Comparison of ENCODE assay signal across 1 cellular context in the genomic region with DNA sequence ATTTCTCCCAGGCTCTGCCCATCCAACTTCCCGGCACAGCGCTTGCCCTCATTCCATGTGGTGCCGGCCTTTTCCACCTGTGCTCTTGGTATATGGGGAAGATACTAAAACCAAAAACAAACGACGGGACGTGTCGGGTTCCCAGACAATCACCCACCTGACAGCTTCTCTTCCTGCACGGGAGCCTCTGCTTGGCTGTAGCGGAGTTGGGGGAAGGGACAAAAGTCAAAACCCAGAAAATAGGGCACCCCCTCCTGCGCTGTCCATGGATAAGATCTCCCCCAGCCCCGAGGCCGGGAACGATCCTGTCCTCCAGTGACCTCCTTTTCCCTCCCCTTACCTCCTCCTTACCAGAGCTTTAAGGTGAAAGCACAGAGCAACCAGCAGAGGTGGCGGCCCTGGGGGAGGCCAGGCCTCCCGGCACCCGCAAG.
TF ChIP-seq lines count a peak whose summit lies in the region.

No MANE protein-coding gene starts in this region.

TF ChIP-seq in HepG2, 621 proteins besides CTCF, POLR2A, EP300 and RAD21 (continued from another document):
- TF ChIP-seq, protein P1, sequence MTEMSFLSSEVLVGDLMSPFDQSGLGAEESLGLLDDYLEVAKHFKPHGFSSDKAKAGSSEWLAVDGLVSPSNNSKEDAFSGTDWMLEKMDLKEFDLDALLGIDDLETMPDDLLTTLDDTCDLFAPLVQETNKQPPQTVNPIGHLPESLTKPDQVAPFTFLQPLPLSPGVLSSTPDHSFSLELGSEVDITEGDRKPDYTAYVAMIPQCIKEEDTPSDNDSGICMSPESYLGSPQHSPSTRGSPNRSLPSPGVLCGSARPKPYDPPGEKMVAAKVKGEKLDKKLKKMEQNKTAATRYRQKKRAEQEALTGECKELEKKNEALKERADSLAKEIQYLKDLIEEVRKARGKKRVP (CRISPR knock-in tag; IDR thresholded peaks at IDR 0.05) = no peak
- TF ChIP-seq ZBTB7A (CRISPR knock-in tag; IDR thresholded peaks at IDR 0.05) = peak; percentile 69; the same call in 1 of the 2 replicates
- TF ChIP-seq, protein P2, sequence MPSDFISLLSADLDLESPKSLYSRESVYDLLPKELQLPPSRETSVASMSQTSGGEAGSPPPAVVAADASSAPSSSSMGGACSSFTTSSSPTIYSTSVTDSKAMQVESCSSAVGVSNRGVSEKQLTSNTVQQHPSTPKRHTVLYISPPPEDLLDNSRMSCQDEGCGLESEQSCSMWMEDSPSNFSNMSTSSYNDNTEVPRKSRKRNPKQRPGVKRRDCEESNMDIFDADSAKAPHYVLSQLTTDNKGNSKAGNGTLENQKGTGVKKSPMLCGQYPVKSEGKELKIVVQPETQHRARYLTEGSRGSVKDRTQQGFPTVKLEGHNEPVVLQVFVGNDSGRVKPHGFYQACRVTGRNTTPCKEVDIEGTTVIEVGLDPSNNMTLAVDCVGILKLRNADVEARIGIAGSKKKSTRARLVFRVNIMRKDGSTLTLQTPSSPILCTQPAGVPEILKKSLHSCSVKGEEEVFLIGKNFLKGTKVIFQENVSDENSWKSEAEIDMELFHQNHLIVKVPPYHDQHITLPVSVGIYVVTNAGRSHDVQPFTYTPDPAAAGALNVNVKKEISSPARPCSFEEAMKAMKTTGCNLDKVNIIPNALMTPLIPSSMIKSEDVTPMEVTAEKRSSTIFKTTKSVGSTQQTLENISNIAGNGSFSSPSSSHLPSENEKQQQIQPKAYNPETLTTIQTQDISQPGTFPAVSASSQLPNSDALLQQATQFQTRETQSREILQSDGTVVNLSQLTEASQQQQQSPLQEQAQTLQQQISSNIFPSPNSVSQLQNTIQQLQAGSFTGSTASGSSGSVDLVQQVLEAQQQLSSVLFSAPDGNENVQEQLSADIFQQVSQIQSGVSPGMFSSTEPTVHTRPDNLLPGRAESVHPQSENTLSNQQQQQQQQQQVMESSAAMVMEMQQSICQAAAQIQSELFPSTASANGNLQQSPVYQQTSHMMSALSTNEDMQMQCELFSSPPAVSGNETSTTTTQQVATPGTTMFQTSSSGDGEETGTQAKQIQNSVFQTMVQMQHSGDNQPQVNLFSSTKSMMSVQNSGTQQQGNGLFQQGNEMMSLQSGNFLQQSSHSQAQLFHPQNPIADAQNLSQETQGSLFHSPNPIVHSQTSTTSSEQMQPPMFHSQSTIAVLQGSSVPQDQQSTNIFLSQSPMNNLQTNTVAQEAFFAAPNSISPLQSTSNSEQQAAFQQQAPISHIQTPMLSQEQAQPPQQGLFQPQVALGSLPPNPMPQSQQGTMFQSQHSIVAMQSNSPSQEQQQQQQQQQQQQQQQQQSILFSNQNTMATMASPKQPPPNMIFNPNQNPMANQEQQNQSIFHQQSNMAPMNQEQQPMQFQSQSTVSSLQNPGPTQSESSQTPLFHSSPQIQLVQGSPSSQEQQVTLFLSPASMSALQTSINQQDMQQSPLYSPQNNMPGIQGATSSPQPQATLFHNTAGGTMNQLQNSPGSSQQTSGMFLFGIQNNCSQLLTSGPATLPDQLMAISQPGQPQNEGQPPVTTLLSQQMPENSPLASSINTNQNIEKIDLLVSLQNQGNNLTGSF (CRISPR knock-in tag; IDR thresholded peaks at IDR 0.05) = peak; percentile 17; the same call in 1 of the 2 replicates
- TF ChIP-seq ZFP90 (CRISPR knock-in tag; IDR thresholded peaks at IDR 0.05; ENCODE audit: borderline replicate concordance) = peak; percentile 77; the same call in 1 of the 2 replicates
- peak; percentile 75; the same call in 1 of the 2 replicates for TF ChIP-seq BRCA1 (CRISPR knock-in tag; IDR thresholded peaks at IDR 0.05)
- TF ChIP-seq RBM39 (IDR thresholded peaks at IDR 0.05; ENCODE audit: low read depth, low read length, poor library complexity, severe bottlenecking) = peak; percentile 6
- TF ChIP-seq TEAD2 (CRISPR knock-in tag; IDR thresholded peaks at IDR 0.05) = 0 out of 2 replicates have a peak, but pooled peaks have one; percentile 66
- no peak for TF ChIP-seq ZNF317 (CRISPR knock-in tag; IDR thresholded peaks at IDR 0.05)
- TF ChIP-seq KLF12 (CRISPR knock-in tag; IDR thresholded peaks at IDR 0.05; ENCODE audit: borderline replicate concordance) = peak; percentile 59
- TF ChIP-seq, protein P3, sequence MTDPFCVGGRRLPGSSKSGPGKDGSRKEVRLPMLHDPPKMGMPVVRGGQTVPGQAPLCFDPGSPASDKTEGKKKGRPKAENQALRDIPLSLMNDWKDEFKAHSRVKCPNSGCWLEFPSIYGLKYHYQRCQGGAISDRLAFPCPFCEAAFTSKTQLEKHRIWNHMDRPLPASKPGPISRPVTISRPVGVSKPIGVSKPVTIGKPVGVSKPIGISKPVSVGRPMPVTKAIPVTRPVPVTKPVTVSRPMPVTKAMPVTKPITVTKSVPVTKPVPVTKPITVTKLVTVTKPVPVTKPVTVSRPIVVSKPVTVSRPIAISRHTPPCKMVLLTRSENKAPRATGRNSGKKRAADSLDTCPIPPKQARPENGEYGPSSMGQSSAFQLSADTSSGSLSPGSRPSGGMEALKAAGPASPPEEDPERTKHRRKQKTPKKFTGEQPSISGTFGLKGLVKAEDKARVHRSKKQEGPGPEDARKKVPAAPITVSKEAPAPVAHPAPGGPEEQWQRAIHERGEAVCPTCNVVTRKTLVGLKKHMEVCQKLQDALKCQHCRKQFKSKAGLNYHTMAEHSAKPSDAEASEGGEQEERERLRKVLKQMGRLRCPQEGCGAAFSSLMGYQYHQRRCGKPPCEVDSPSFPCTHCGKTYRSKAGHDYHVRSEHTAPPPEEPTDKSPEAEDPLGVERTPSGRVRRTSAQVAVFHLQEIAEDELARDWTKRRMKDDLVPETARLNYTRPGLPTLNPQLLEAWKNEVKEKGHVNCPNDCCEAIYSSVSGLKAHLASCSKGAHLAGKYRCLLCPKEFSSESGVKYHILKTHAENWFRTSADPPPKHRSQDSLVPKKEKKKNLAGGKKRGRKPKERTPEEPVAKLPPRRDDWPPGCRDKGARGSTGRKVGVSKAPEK (CRISPR knock-in tag; IDR thresholded peaks at IDR 0.05; ENCODE audit: borderline replicate concordance) = no peak
- peak; percentile 82; the same call in 1 of the 2 replicates for TF ChIP-seq ZSCAN20 (CRISPR knock-in tag; IDR thresholded peaks at IDR 0.05; ENCODE audit: borderline replicate concordance)
- peak; percentile 62; the same call in 1 of the 2 replicates for TF ChIP-seq MED13 (CRISPR knock-in tag; IDR thresholded peaks at IDR 0.05)
- TF ChIP-seq ZNF274 (CRISPR knock-in tag; IDR thresholded peaks at IDR 0.05) = no peak
- peak; percentile 44; the same call in 1 of the 2 replicates for TF ChIP-seq ZNF264 (CRISPR knock-in tag; IDR thresholded peaks at IDR 0.05)
- TF ChIP-seq, protein P4, sequence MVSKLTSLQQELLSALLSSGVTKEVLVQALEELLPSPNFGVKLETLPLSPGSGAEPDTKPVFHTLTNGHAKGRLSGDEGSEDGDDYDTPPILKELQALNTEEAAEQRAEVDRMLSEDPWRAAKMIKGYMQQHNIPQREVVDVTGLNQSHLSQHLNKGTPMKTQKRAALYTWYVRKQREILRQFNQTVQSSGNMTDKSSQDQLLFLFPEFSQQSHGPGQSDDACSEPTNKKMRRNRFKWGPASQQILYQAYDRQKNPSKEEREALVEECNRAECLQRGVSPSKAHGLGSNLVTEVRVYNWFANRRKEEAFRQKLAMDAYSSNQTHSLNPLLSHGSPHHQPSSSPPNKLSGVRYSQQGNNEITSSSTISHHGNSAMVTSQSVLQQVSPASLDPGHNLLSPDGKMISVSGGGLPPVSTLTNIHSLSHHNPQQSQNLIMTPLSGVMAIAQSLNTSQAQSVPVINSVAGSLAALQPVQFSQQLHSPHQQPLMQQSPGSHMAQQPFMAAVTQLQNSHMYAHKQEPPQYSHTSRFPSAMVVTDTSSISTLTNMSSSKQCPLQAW (CRISPR knock-in tag; IDR thresholded peaks at IDR 0.05) = 0 out of 2 replicates have a peak, but pooled peaks have one; percentile 3
- TF ChIP-seq ZNF326 (CRISPR knock-in tag; IDR thresholded peaks at IDR 0.05; ENCODE audit: borderline replicate concordance) = no peak
- no peak for TF ChIP-seq YEATS2 (CRISPR knock-in tag; IDR thresholded peaks at IDR 0.05; ENCODE audit: borderline replicate concordance)
- TF ChIP-seq, protein P5, sequence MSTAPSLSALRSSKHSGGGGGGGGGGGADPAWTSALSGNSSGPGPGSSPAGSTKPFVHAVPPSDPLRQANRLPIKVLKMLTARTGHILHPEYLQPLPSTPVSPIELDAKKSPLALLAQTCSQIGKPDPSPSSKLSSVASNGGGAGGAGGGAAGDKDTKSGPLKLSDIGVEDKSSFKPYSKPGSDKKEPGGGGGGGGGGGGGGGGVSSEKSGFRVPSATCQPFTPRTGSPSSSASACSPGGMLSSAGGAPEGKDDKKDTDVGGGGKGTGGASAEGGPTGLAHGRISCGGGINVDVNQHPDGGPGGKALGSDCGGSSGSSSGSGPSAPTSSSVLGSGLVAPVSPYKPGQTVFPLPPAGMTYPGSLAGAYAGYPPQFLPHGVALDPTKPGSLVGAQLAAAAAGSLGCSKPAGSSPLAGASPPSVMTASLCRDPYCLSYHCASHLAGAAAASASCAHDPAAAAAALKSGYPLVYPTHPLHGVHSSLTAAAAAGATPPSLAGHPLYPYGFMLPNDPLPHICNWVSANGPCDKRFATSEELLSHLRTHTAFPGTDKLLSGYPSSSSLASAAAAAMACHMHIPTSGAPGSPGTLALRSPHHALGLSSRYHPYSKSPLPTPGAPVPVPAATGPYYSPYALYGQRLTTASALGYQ (CRISPR knock-in tag; IDR thresholded peaks at IDR 0.05) = 0 out of 2 replicates have a peak, but pooled peaks have one; percentile 16
- TF ChIP-seq MIER2 (CRISPR knock-in tag; IDR thresholded peaks at IDR 0.05) = 0 out of 2 replicates have a peak, but pooled peaks have one; percentile 17
